Comparison of ENCODE assay signal across 9 cellular contexts in the genomic region with DNA sequence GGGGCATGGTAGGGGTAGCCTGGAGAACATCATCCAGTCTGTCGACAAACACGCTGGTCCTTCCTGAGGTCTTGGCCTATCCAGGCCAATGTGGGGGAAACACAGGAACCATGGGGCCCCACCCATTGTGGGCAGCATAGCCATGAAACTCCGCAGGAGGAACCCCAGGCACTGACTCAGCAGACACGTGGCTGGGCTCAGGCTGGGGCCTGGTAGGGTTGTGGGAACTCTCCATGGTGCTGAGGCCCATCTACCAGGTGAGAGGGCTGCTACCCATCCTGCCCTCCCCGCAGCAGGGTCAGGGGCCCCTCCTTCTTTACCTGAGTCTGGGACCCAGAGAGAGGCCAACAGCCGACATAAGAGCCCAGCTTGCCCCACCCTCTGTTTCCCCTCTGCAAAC. TPM values are rescaled to one million over a fixed set of nuclear protein-coding genes. Genes with fewer than 3 reads are reported as not detected.
DNase-seq lines count a peak whose midpoint lies in the region; ATAC-seq lines count a peak whose summit lies in the region.
"Had no signal": no experiment of that assay in that cellular context is flagged by ENCODE, and none has a peak within 500 bp of the region (broad histone marks: within the 10 kb centered on the region; RNA-seq: fewer than 3 reads in every experiment).

No MANE protein-coding gene starts in this region.

- no peak overlapping the region for H3K27ac Mint-ChIP-seq in T-helper 2 cell treated with Interferon-gamma antibody and Interleukin-4, amounts not matched to agents 5 μg/mL and 100 μg/mL, for 36 hours
- H3K27ac Mint-ChIP-seq in naive B cell = no peak overlapping the region

- ATAC-seq in naive B cell (ENCODE audit: low read depth in 2 of 2) = peak; percentile 40 to 42
- no peak for ATAC-seq in GM18498 (IDR thresholded peaks at IDR 0.05; ENCODE audit: unreplicated experiment)
- ATAC-seq in GM18519 (IDR thresholded peaks at IDR 0.05; ENCODE audit: low FRiP score, unreplicated experiment) = no peak

- no peaks in the 10 kb centered on the region for H3K36me3 Mint-ChIP-seq in T-helper 2 cell treated with Interferon-gamma antibody and Interleukin-4, amounts not matched to agents 5 μg/mL and 100 μg/mL, for 36 hours (ENCODE audit: low read depth)
- H3K36me3 Mint-ChIP-seq in naive B cell = no peaks in the 10 kb centered on the region

- in situ Hi-C loops in T47D (cut with HindIII; ENCODE audit: low pct_unique_long_range_greater_than_20kb, low sequenced_read_pairs) = no loop called here

- peak; percentile 43 for DNase-seq in NCI-H2227 (lab: John Stamatoyannopoulos, UW; ENCODE audit: unreplicated experiment)
- no peak for DNase-seq in NCI-H2227 treated with DMSO at 0.1 percent for 48 hours (lab: John Stamatoyannopoulos, UW)
- peak; percentile 61 for DNase-seq in T-helper 2 cell treated with Interferon-gamma antibody and Interleukin-4, amounts not matched to agents 5 μg/mL and 100 μg/mL, for 36 hours (ENCODE audit: low spot score)
- DNase-seq in T47D (ENCODE audit: low read depth in 1 of 2, low spot score in 1 of 2) = peak; percentile 66 to 81
- DNase-seq in naive B cell = no peak
- DNase-seq in pons (ENCODE audit: low spot score) = no peak

- no peaks in the 10 kb centered on the region for H3K9me3 Mint-ChIP-seq in T-helper 2 cell treated with Interferon-gamma antibody and Interleukin-4, amounts not matched to agents 5 μg/mL and 100 μg/mL, for 36 hours
- no peaks in the 10 kb centered on the region for H3K9me3 Mint-ChIP-seq in naive B cell
- H3K9me3 Mint-ChIP-seq: neural crest cell had no signal

- H3K4me1 Mint-ChIP-seq in T-helper 2 cell treated with Interferon-gamma antibody and Interleukin-4, amounts not matched to agents 5 μg/mL and 100 μg/mL, for 36 hours (ENCODE audit: low read depth) = peaks cover 1% of the 10 kb centered on the region
- H3K4me1 Mint-ChIP-seq in naive B cell = no peaks in the 10 kb centered on the region
- H3K4me1 Mint-ChIP-seq: neural crest cell had no signal

- peaks cover 22% of the 10 kb centered on the region for H3K27me3 Mint-ChIP-seq in T-helper 2 cell treated with Interferon-gamma antibody and Interleukin-4, amounts not matched to agents 5 μg/mL and 100 μg/mL, for 36 hours (ENCODE audit: low read depth)
- peaks cover 13 to 42% (median 32%) of the 10 kb centered on the region in 3 donors for H3K27me3 Mint-ChIP-seq in naive B cell

- H3K4me3 Mint-ChIP-seq in T-helper 2 cell treated with Interferon-gamma antibody and Interleukin-4, amounts not matched to agents 5 μg/mL and 100 μg/mL, for 36 hours = no peak overlapping the region
- no peak overlapping the region for H3K4me3 Mint-ChIP-seq in naive B cell
- H3K4me3 Mint-ChIP-seq: neural crest cell had no signal

RNA-seq across cellular contexts. Expression of a gene that starts 22.6 kb away (rescaled TPM):
- under 1 TPM in 3 of 6 donors, not detected in 3; 0.17 to 0.24 (median 0.18) TPM for polyA plus RNA-seq in naive B cell (ENCODE audit: low read depth in 6 of 6)

RNA-seq across cellular contexts. Expression of a gene that starts 41.6 kb away (rescaled TPM):
- 10 to 100 TPM in 2 of 6 donors, 1 to 10 TPM in 4; 3.6 to 11.3 (median 6.4) TPM for polyA plus RNA-seq in naive B cell (ENCODE audit: low read depth in 6 of 6)

RNA-seq across cellular contexts. Expression of a gene that starts 43.3 kb away (rescaled TPM):
- 10 to 100 TPM; 18.2 to 44.6 (median 32.8) TPM for polyA plus RNA-seq in naive B cell (ENCODE audit: low read depth in 6 of 6)

Comparison
In these comparisons a context has a peak if more than half of its experiments do, and no peak if none do; other contexts are left out.
1. DNase-seq: peak in NCI-H2227 (single experiment), T-helper 2 cell treated with Interferon-gamma antibody and Interleukin-4, amounts not matched to agents 5 μg/mL and 100 μg/mL, for 36 hours (single experiment) and T47D (2 of 2); none in NCI-H2227 treated with DMSO at 0.1 percent for 48 hours (single experiment), naive B cell (single experiment) and pons (single experiment).
2. ATAC-seq: peak in naive B cell (2 of 2); none in GM18498 (single experiment) and GM18519 (single experiment).